ENCODE assay signal across 9 cellular contexts in genomic region chr14:23181946-23182345, GRCh38. TPM values are rescaled to one million over a fixed set of nuclear protein-coding genes. Genes with fewer than 3 reads are reported as not detected.
DNase-seq lines count a peak whose midpoint lies in the region; ATAC-seq and TF ChIP-seq lines count a peak whose summit lies in the region.
"Had no signal": no experiment of that assay in that cellular context is flagged by ENCODE, and none has a peak within 500 bp of the region (broad histone marks: within the 10 kb centered on the region; RNA-seq: fewer than 3 reads in every experiment).

No MANE protein-coding gene starts in this region.

- no peak overlapping the region for H3K4me3 Mint-ChIP-seq in stimulated activated naive CD8-positive, alpha-beta T cell treated with anti-CD3 and anti-CD28 coated beads, Interleukin-15, amount 100 ng/mL, for 72 hours

- H3K4me1 Mint-ChIP-seq in stimulated activated naive CD8-positive, alpha-beta T cell treated with anti-CD3 and anti-CD28 coated beads, Interleukin-15, amount 100 ng/mL, for 72 hours, result peaks cover 6% of the 10 kb centered on the region

- no peaks in the 10 kb centered on the region for H3K9me3 ChIP-seq in right atrium auricular region
- H3K9me3 ChIP-seq in neuronal stem cell (replicated peaks in 1 of 2; ENCODE audit: control insufficient read depth in 2 of 2, insufficient read depth in 1 of 2, low read depth in 1 of 2, low read length in 2 of 2), result no peaks in the 10 kb centered on the region

- no peak overlapping the region for H2BK15ac ChIP-seq in neuronal stem cell (ENCODE audit: low read length)

- no peak overlapping the region for H3K4ac ChIP-seq in neuronal stem cell (ENCODE audit: low read length)

- H2BK5ac ChIP-seq in neuronal stem cell (ENCODE audit: low read length), result no peak overlapping the region

- no peak for DNase-seq in right atrium auricular region (ENCODE audit: low spot score)
- DNase-seq in left ventricle myocardium superior, result no peak
- DNase-seq in foreskin fibroblast, result no peak
- no peak for DNase-seq in neuronal stem cell (ENCODE audit: low spot score)
- DNase-seq in left colon, result no peak
- no peak for DNase-seq in stimulated activated naive CD8-positive, alpha-beta T cell treated with anti-CD3 and anti-CD28 coated beads, Interleukin-15, amount 100 ng/mL, for 72 hours

- H3K36me3 ChIP-seq in right atrium auricular region, result no peaks in the 10 kb centered on the region
- no peaks in the 10 kb centered on the region for H3K36me3 ChIP-seq in neuronal stem cell (replicated peaks in 1 of 2; ENCODE audit: control insufficient read depth in 2 of 2, insufficient read depth in 2 of 2, low read length in 2 of 2)

- no peak overlapping the region for H3K9ac ChIP-seq in neuronal stem cell (ENCODE audit: low read depth, low read length, poor library complexity)

- no peak overlapping the region for H3K27ac Mint-ChIP-seq in stimulated activated naive CD8-positive, alpha-beta T cell treated with anti-CD3 and anti-CD28 coated beads, Interleukin-15, amount 100 ng/mL, for 72 hours

- WGBS in neuronal stem cell (ENCODE audit: extremely low coverage in 2 of 2, insufficient read length in 2 of 2, insufficient replicate concordance in 1 of 2), 2 donors, result no CpG with 5 or more reads among the region's 4 CpGs

- no peaks in the 10 kb centered on the region for H3K79me1 ChIP-seq in neuronal stem cell (ENCODE audit: low read depth, low read length)

- intact Hi-C loops in left ventricle myocardium superior (cut with micrococcal nuclease) (no loop called here), left colon (cut with DNase I, micrococcal nuclease) (no loop called here)

- H2AFZ ChIP-seq in neuronal stem cell (ENCODE audit: low read length), result peak overlapping the region; percentile 76

- ATAC-seq in left ventricle myocardium superior, result no peak
- ATAC-seq in left colon, result no peak
- ATAC-seq in GM18907 (IDR thresholded peaks at IDR 0.05; ENCODE audit: unreplicated experiment), result no peak
- ATAC-seq in GM21529 (IDR thresholded peaks at IDR 0.05; ENCODE audit: unreplicated experiment), result no peak
- ATAC-seq in stimulated activated naive CD8-positive, alpha-beta T cell treated with anti-CD3 and anti-CD28 coated beads, Interleukin-15, amount 100 ng/mL, for 72 hours, result no peak

- no peak overlapping the region for H3K14ac ChIP-seq in neuronal stem cell (ENCODE audit: low read length)

- H3K4me2 ChIP-seq in neuronal stem cell (ENCODE audit: insufficient read depth, low read length, poor library complexity, severe bottlenecking), result peak overlapping the region; percentile 66

- H3K9me3 Mint-ChIP-seq in stimulated activated naive CD8-positive, alpha-beta T cell treated with anti-CD3 and anti-CD28 coated beads, Interleukin-15, amount 100 ng/mL, for 72 hours, result no peaks in the 10 kb centered on the region

- no peaks in the 10 kb centered on the region for H3K27me3 Mint-ChIP-seq in stimulated activated naive CD8-positive, alpha-beta T cell treated with anti-CD3 and anti-CD28 coated beads, Interleukin-15, amount 100 ng/mL, for 72 hours

- no peak overlapping the region for H4K91ac ChIP-seq in neuronal stem cell (ENCODE audit: low read depth, low read length, poor library complexity)

- no peaks in the 10 kb centered on the region for H3K27me3 ChIP-seq in right atrium auricular region
- peaks cover 0 to 13% (median 0%) of the 10 kb centered on the region in 3 experiments for H3K27me3 ChIP-seq in neuronal stem cell (ENCODE audit: control insufficient read depth in 3 of 3, insufficient read depth in 3 of 3, low read depth in 1 of 3, low read length in 3 of 3)

- no peak overlapping the region for H3K18ac ChIP-seq in neuronal stem cell (ENCODE audit: low read length)

- H3K4me3 ChIP-seq in right atrium auricular region, result peak overlapping the region; percentile 55 to 56
- H3K4me3 ChIP-seq in foreskin fibroblast (ENCODE audit: low read depth in 1 of 2, low read length in 2 of 2), result peak overlapping the region; percentile 70 to 75
- H3K4me3 ChIP-seq in neuronal stem cell (ENCODE audit: low read length in 2 of 2), result peak overlapping the region; percentile 49 to 84

- H2BK12ac ChIP-seq in neuronal stem cell (ENCODE audit: low read length), result no peak overlapping the region

- TF ChIP-seq CTCF in right atrium auricular region (IDR thresholded peaks at IDR 0.05) (no peak), foreskin fibroblast (IDR thresholded peaks at IDR 0.05; ENCODE audit: low read depth, low read length) (no peak)

- H3K27ac ChIP-seq in right atrium auricular region (peak overlapping the region in 1 of 2 donors; percentile 21), neuronal stem cell (replicated peaks; ENCODE audit: low read length) (no peak overlapping the region)

- H2BK120ac ChIP-seq in neuronal stem cell (ENCODE audit: low read depth, low read length), result no peak overlapping the region

- no peak overlapping the region for H3K23ac ChIP-seq in neuronal stem cell (ENCODE audit: low read depth, low read length, poor library complexity)

- no peak overlapping the region for H4K8ac ChIP-seq in neuronal stem cell (ENCODE audit: low read depth, low read length)

- no peak overlapping the region for H2AK5ac ChIP-seq in neuronal stem cell (ENCODE audit: low read depth, low read length)

- H3K4me1 ChIP-seq in right atrium auricular region (peaks cover 0 to 21% of the 10 kb centered on the region in 2 donors), neuronal stem cell (ENCODE audit: control insufficient read depth in 2 of 2, insufficient read depth in 1 of 2, low read depth in 1 of 2, low read length in 2 of 2) (peaks cover 2 to 3% of the 10 kb centered on the region in 2 donors)

RNA-seq across cellular contexts. Expression of gene SLC7A8, which starts 1.5 kb away (rescaled TPM):
- total RNA-seq in right atrium auricular region, result 10 to 100 TPM; 11.9 to 23.7 TPM
- total RNA-seq in left ventricle myocardium superior, result 6.4 TPM
- polyA plus RNA-seq in neuronal stem cell (2013, experiment 1 of 2), result 43.4 TPM
- polyA plus RNA-seq in neuronal stem cell (2013, experiment 2 of 2), result 43.3 TPM
- total RNA-seq in left colon, result 10 to 100 TPM; 18.2 to 33.6 TPM

RNA-seq across cellular contexts. Expression of gene RNF212B, which starts 55.8 kb away (rescaled TPM):
- total RNA-seq in right atrium auricular region (not detected), left ventricle myocardium superior (not detected), left colon (not detected)
- 0.20 TPM for polyA plus RNA-seq in neuronal stem cell (2013, experiment 1 of 2)
- polyA plus RNA-seq in neuronal stem cell (2013, experiment 2 of 2), result 0.28 TPM
- total RNA-seq: astrocyte had no signal
